Comparison of ENCODE assay signal across 22 cellular contexts in the genomic region with DNA sequence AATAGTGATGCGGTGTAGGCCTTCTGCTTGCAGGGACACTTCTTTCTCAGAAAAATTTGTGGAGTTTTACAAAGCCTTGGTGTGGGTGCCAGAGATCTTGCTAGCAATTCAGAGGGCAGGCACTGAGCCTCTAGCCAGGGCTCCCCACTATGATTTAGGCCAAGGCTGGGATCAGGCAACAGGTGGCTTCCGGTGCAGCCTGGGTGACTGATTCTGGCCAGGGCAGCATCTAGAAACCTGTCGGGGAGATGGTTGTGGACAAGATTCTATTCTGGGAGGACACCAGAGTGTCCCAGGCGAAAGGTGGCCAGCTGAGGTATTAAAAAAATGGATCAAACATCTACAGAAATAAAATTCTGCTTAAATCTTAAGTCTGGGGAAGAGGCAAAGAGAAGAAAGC. TPM values are rescaled to one million over a fixed set of nuclear protein-coding genes. Genes with fewer than 3 reads are reported as not detected.
A peak's percentile ranks its signal among the peaks of the same experiment; 100 is the strongest.
DNase-seq lines count a peak whose midpoint lies in the region; ATAC-seq, FAIRE-seq and TF ChIP-seq lines count a peak whose summit lies in the region.
"Had no signal": no experiment of that assay in that cellular context is flagged by ENCODE, and none has a peak within 500 bp of the region (broad histone marks: within the 10 kb centered on the region; RNA-seq: fewer than 3 reads in every experiment).

No MANE protein-coding gene starts in this region.

- H3K4me3 ChIP-seq in IMR-90 (ENCODE audit: insufficient read depth, low read depth, low read length) (no peak overlapping the region), K562 (no peak overlapping the region), neuronal stem cell (ENCODE audit: low read length in 2 of 2) (no peak overlapping the region)

- H3K36me3 Mint-ChIP-seq in activated CD8-positive, alpha-beta memory T cell treated with anti-CD3 and anti-CD28 coated beads, Interleukin-2, amount 10 ng/mL, durations not matched to agents 7 days and 5 days = no peaks in the 10 kb centered on the region

- TF ChIP-seq POLR2A in IMR-90 (IDR thresholded peaks at IDR 0.05; ENCODE audit: low read depth, low read length) = no peak
- no peak for TF ChIP-seq POLR2A in K562 (conservative IDR thresholded peaks at IDR 0.05)

- peak overlapping the region; percentile 83; the same call in 1 of the 2 replicates for H3K18ac ChIP-seq in IMR-90 (ENCODE audit: low read depth, low read length)
- no peak overlapping the region for H3K18ac ChIP-seq in neuronal stem cell (ENCODE audit: low read length)

- H3K14ac ChIP-seq in IMR-90 (replicated peaks; ENCODE audit: low read depth, low read length) (peak overlapping the region; percentile 47; the same call in 1 of the 2 replicates), neuronal stem cell (ENCODE audit: low read length) (no peak overlapping the region)

- H3K79me1 ChIP-seq in IMR-90 (ENCODE audit: low read depth in 1 of 2, low read length in 2 of 2) = no peaks in the 10 kb centered on the region
- no peaks in the 10 kb centered on the region for H3K79me1 ChIP-seq in neuronal stem cell (ENCODE audit: low read depth, low read length)

- H3K79me2 ChIP-seq in K562 (ENCODE audit: control insufficient read depth, insufficient read depth, low read length) = no peaks in the 10 kb centered on the region

- H2BK15ac ChIP-seq in IMR-90 (ENCODE audit: low read depth, low read length) = peak overlapping the region; percentile 16; the same call in 1 of the 3 replicates
- H2BK15ac ChIP-seq in neuronal stem cell (ENCODE audit: low read length) = peak overlapping the region; percentile 55

- H2BK5ac ChIP-seq in IMR-90 (ENCODE audit: low read depth, low read length, poor library complexity, severe bottlenecking) (no peak overlapping the region), neuronal stem cell (ENCODE audit: low read length) (no peak overlapping the region)

- H4K20me1 ChIP-seq in IMR-90 (ENCODE audit: insufficient read depth, low read length) (no peaks in the 10 kb centered on the region), K562 (replicated peaks; ENCODE audit: control insufficient read depth, insufficient read depth, low read length) (no peaks in the 10 kb centered on the region)

- H3K36me3 ChIP-seq in IMR-90 (ENCODE audit: control insufficient read depth, insufficient read depth, low read length) (no peaks in the 10 kb centered on the region), K562 (ENCODE audit: control insufficient read depth, insufficient read depth, low read length) (no peaks in the 10 kb centered on the region), neuronal stem cell (replicated peaks in 1 of 2; ENCODE audit: control insufficient read depth in 2 of 2, insufficient read depth in 2 of 2, low read length in 2 of 2) (no peaks in the 10 kb centered on the region)

- intact Hi-C loops in IMR-90 (cut with micrococcal nuclease) = loop anchor here (5.0 to 10.0 kb wide), 2 partner anchors 166 to 283 kb away; no protein-coding TSS in a partner anchor
- intact Hi-C loops in K562 (cut with micrococcal nuclease) = loop anchor here (2.0 kb wide), 1 partner anchor 89 kb away; no protein-coding TSS in a partner anchor

- peaks cover 2% of the 10 kb centered on the region for H3K9me3 Mint-ChIP-seq in activated CD8-positive, alpha-beta memory T cell treated with anti-CD3 and anti-CD28 coated beads, Interleukin-2, amount 10 ng/mL, durations not matched to agents 7 days and 5 days (ENCODE audit: low read depth)

- FAIRE-seq in K562 (lab: Jason Lieb, UNC) = no peak
- FAIRE-seq: D721Med, GM12892, GM18507, RCC 7860 had no signal

- H3K9me1 ChIP-seq in IMR-90 (ENCODE audit: insufficient read depth, low read length) = peaks cover 7% of the 10 kb centered on the region
- no peaks in the 10 kb centered on the region for H3K9me1 ChIP-seq in K562 (ENCODE audit: control insufficient read depth, insufficient read depth, low read length)

- POLR2A ChIA-PET in IMR-90 (lab: Charles Lee; ENCODE audit: unreplicated experiment) = no interaction called here
- POLR2A ChIA-PET in K562 (lab: Yijun Ruan, JAX) = interaction anchor here (0.9 kb wide), 1 partner anchor 18 kb away, joined by 3 read pairs; no protein-coding TSS in a partner anchor

- TF ChIP-seq CTCF in IMR-90 (conservative IDR thresholded peaks at IDR 0.05; ENCODE audit: low read depth, low read length) (no peak), K562 (IDR thresholded peaks at IDR 0.05 in 2 of 3, conservative IDR thresholded peaks at IDR 0.05 in 1 of 3; ENCODE audit: insufficient read depth in 2 of 3, low read depth in 1 of 3, low read length in 3 of 3) (no peak)

- no peak overlapping the region for H2BK12ac ChIP-seq in neuronal stem cell (ENCODE audit: low read length)

- peak overlapping the region; percentile 72 for H3K27ac Mint-ChIP-seq in activated CD8-positive, alpha-beta memory T cell treated with anti-CD3 and anti-CD28 coated beads, Interleukin-2, amount 10 ng/mL, durations not matched to agents 7 days and 5 days

- dilution Hi-C loops in IMR-90 (cut with HindIII; ENCODE audit: low sequenced_read_pairs, unreplicated experiment) = no loop called here

- peaks cover 7% of the 10 kb centered on the region for H3K27me3 Mint-ChIP-seq in activated CD8-positive, alpha-beta memory T cell treated with anti-CD3 and anti-CD28 coated beads, Interleukin-2, amount 10 ng/mL, durations not matched to agents 7 days and 5 days

- H3K4me1 ChIP-seq in IMR-90 (ENCODE audit: control insufficient read depth, insufficient read depth, low read length) (peaks cover 15% of the 10 kb centered on the region), K562 (replicated peaks in 1 of 2; ENCODE audit: control insufficient read depth in 2 of 2, insufficient read depth in 2 of 2, low read length in 2 of 2) (peaks cover 44 to 49% of the 10 kb centered on the region in 2 experiments), neuronal stem cell (ENCODE audit: control insufficient read depth in 2 of 2, insufficient read depth in 1 of 2, low read depth in 1 of 2, low read length in 2 of 2) (no peaks in the 10 kb centered on the region)

- H2AK5ac ChIP-seq in IMR-90 (ENCODE audit: low read depth, low read length) = peak overlapping the region; percentile 65; the same call in 1 of the 2 replicates
- no peak overlapping the region for H2AK5ac ChIP-seq in neuronal stem cell (ENCODE audit: low read depth, low read length)

- H3K4me2 ChIP-seq in IMR-90 (ENCODE audit: low read depth, low read length) = no peak overlapping the region
- H3K4me2 ChIP-seq in K562 (ENCODE audit: insufficient read depth, low read length) = no peak overlapping the region; the same call in 1 of the 2 replicates
- no peak overlapping the region for H3K4me2 ChIP-seq in neuronal stem cell (ENCODE audit: insufficient read depth, low read length, poor library complexity, severe bottlenecking)

- WGBS in IMR-90 (ENCODE audit: extremely low coverage in 2 of 2, insufficient read length in 1 of 2), 2 experiments = 64% methylated on average over 2 of the region's 4 CpGs; no CpG with 5 or more reads in 1 of the 2 experiments
- WGBS in K562 (ENCODE audit: insufficient coverage, low coverage, missing lambda C conversion rate) = 74% methylated on average over 4 of the region's 4 CpGs
- no CpG with 5 or more reads among the region's 4 CpGs for WGBS in neuronal stem cell (ENCODE audit: extremely low coverage in 2 of 2, insufficient read length in 2 of 2, insufficient replicate concordance in 1 of 2), 2 donors

- H4K8ac ChIP-seq in IMR-90 (ENCODE audit: low read depth in 2 of 2, low read length in 2 of 2) (peak overlapping the region; percentile 28 to 51; a peak in 2 of 4 replicates), neuronal stem cell (ENCODE audit: low read depth, low read length) (no peak overlapping the region)

- peak overlapping the region; percentile 77 for H2BK20ac ChIP-seq in IMR-90 (ENCODE audit: low read depth, low read length)

- TF ChIP-seq EP300 in K562 (IDR thresholded peaks at IDR 0.05; ENCODE audit: low read length) = no peak

- no peak for TF ChIP-seq RAD21 in IMR-90 (IDR thresholded peaks at IDR 0.05; ENCODE audit: low read length)
- TF ChIP-seq RAD21 in K562 (CRISPR knock-in tag; conservative IDR thresholded peaks at IDR 0.05 in 1 of 2, IDR thresholded peaks at IDR 0.05 in 1 of 2) = no peak

- H3K4me3 Mint-ChIP-seq in activated CD8-positive, alpha-beta memory T cell treated with anti-CD3 and anti-CD28 coated beads, Interleukin-2, amount 10 ng/mL, durations not matched to agents 7 days and 5 days = no peak overlapping the region

- in situ Hi-C loops in IMR-90 (cut with MboI; ENCODE audit: low sequenced_read_pairs) = no loop called here
- in situ Hi-C loops in K562 (cut with MboI) = no loop called here

- no peaks in the 10 kb centered on the region for H3K27me3 ChIP-seq in IMR-90 (ENCODE audit: control insufficient read depth, insufficient read depth, low read length)
- no peaks in the 10 kb centered on the region for H3K27me3 ChIP-seq in K562 (ENCODE audit: control insufficient read depth in 2 of 2, insufficient read depth in 2 of 2, low read length in 2 of 2)
- no peaks in the 10 kb centered on the region for H3K27me3 ChIP-seq in neuronal stem cell (ENCODE audit: control insufficient read depth in 3 of 3, insufficient read depth in 3 of 3, low read depth in 1 of 3, low read length in 3 of 3)

- BruUV-seq in IMR-90 (replicated peaks; lab: Mats Ljungman, UMichigan) (no TSS peak), K562 (replicated peaks; lab: Mats Ljungman, UMichigan) (no TSS peak)

- no peak overlapping the region for H3K23ac ChIP-seq in IMR-90 (ENCODE audit: low read depth, low read length)
- H3K23ac ChIP-seq in neuronal stem cell (ENCODE audit: low read depth, low read length, poor library complexity) = no peak overlapping the region

- H3K4ac ChIP-seq in IMR-90 (ENCODE audit: low read depth, low read length) = peak overlapping the region; percentile 79
- H3K4ac ChIP-seq in neuronal stem cell (ENCODE audit: low read length) = no peak overlapping the region

- no peak for DNase-seq in activated CD8-positive, alpha-beta memory T cell treated with anti-CD3 and anti-CD28 coated beads, Interleukin-2, amount 10 ng/mL, durations not matched to agents 7 days and 5 days
- DNase-seq in activated CD8-positive, alpha-beta memory T cell treated with anti-CD3 and anti-CD28 coated beads, Interleukin-2, amount 50 U/mL, for 48 hours = no peak
- no peak for DNase-seq in IMR-90
- DNase-seq in K562 (ENCODE audit: extremely low read depth in 1 of 4, low spot score in 3 of 4) = no peak
- DNase-seq in neuronal stem cell (ENCODE audit: low spot score) = no peak
- DNase-seq in NCI-H510A treated with DMSO at 0.1 percent for 48 hours (lab: John Stamatoyannopoulos, UW) = no peak
- DNase-seq: C1 segment of cervical spinal cord; KG1; NCI-H1105 treated with DMSO at 0.1 percent for 48 hours; NCI-H1694 treated with DMSO at 0.1 percent for 48 hours; NCI-H748 treated with DMSO at 0.1 percent for 48 hours; NK-92 treated with Interleukin-12 subunit alpha and Interleukin-12 subunit beta, amount 100 ng/mL, for 24 hours had no signal

- H2AFZ ChIP-seq in IMR-90 (replicated peaks; ENCODE audit: low read length, poor library complexity) (no peak overlapping the region), K562 (ENCODE audit: low read depth, low read length) (0 out of 2 replicates have a peak overlapping the region, but pooled peaks have one; percentile 73), neuronal stem cell (ENCODE audit: low read length) (no peak overlapping the region)

- CTCF ChIA-PET in activated CD8-positive, alpha-beta memory T cell treated with anti-CD3 and anti-CD28 coated beads, Interleukin-2, amount 10 ng/mL, durations not matched to agents 7 days and 5 days (lab: Charles Lee) = no interaction called here
- CTCF ChIA-PET in IMR-90 (lab: Yijun Ruan, JAX) (no interaction called here), K562 (lab: Yijun Ruan, JAX; ENCODE audit: low intra/inter-chr PET ratio) (no interaction called here)

- H3K4me1 Mint-ChIP-seq in activated CD8-positive, alpha-beta memory T cell treated with anti-CD3 and anti-CD28 coated beads, Interleukin-2, amount 10 ng/mL, durations not matched to agents 7 days and 5 days = peaks cover 26% of the 10 kb centered on the region

- no peak for ATAC-seq in activated CD8-positive, alpha-beta memory T cell treated with anti-CD3 and anti-CD28 coated beads, Interleukin-2, amount 10 ng/mL, durations not matched to agents 7 days and 5 days
- ATAC-seq in IMR-90 (ENCODE audit: low read depth) = no peak
- ATAC-seq in K562 = no peak
- no peak for ATAC-seq in HG02571 (IDR thresholded peaks at IDR 0.05; ENCODE audit: unreplicated experiment)
- ATAC-seq in GM18520 (IDR thresholded peaks at IDR 0.05; ENCODE audit: unreplicated experiment) = no peak
- ATAC-seq: Right ventricle myocardium inferior had no signal

- H2AK9ac ChIP-seq in IMR-90 (replicated peaks; ENCODE audit: low read depth, low read length, poor library complexity) = peak overlapping the region; percentile 3

- H2BK120ac ChIP-seq in IMR-90 (ENCODE audit: low read depth, low read length) (peak overlapping the region; percentile 98), neuronal stem cell (ENCODE audit: low read depth, low read length) (peak overlapping the region; percentile 11)

- H4K91ac ChIP-seq in IMR-90 (ENCODE audit: insufficient read depth, low read depth, low read length) = peak overlapping the region; percentile 84
- no peak overlapping the region for H4K91ac ChIP-seq in neuronal stem cell (ENCODE audit: low read depth, low read length, poor library complexity)

- H3K9me3 ChIP-seq in IMR-90 (ENCODE audit: control insufficient read depth, insufficient read depth, low read length) (no peaks in the 10 kb centered on the region), K562 (replicated peaks; ENCODE audit: control insufficient read depth, insufficient read depth, low read depth, low read length) (no peaks in the 10 kb centered on the region), neuronal stem cell (replicated peaks in 1 of 2; ENCODE audit: control insufficient read depth in 2 of 2, insufficient read depth in 1 of 2, low read depth in 1 of 2, low read length in 2 of 2) (no peaks in the 10 kb centered on the region)

- peak overlapping the region; percentile 50; the same call in 1 of the 2 replicates for H4K5ac ChIP-seq in IMR-90 (ENCODE audit: low read depth, low read length)

- H3K56ac ChIP-seq in IMR-90 (ENCODE audit: extremely low read depth, insufficient read depth, low read length) = no peak overlapping the region

- H3K27ac ChIP-seq in IMR-90 (ENCODE audit: insufficient read depth, low read length) = peak overlapping the region; percentile 68; the same call in 1 of the 2 replicates
- peak overlapping the region; percentile 78 for H3K27ac ChIP-seq in K562 (ENCODE audit: extremely low read depth, low read depth, low read length)
- H3K27ac ChIP-seq in neuronal stem cell (replicated peaks; ENCODE audit: low read length) = no peak overlapping the region

- H3K9ac ChIP-seq in IMR-90 (ENCODE audit: low read depth, low read length) (peak overlapping the region; percentile 8; the same call in 1 of the 2 replicates), K562 (ENCODE audit: insufficient read depth in 1 of 2, low read depth in 2 of 2, low read length in 2 of 2) (peak overlapping the region; percentile 31 to 66; a peak in 2 of 4 replicates), neuronal stem cell (ENCODE audit: low read depth, low read length, poor library complexity) (no peak overlapping the region)

RNA-seq across cellular contexts. Expression of gene TNP1, which starts 21.5 kb away (rescaled TPM):
- total RNA-seq in activated CD8-positive, alpha-beta memory T cell treated with anti-CD3 and anti-CD28 coated beads, Interleukin-2, amount 10 ng/mL, durations not matched to agents 7 days and 5 days = not detected
- total RNA-seq in IMR-90 (2012; rRNA removed) (not detected in 2 replicates), K562 (2014; rRNA removed) (not detected in 2 replicates), K562 (2014; rRNA removed; fragmentation: Illumina TruSeq; extraction: Trizol) (not detected in 2 replicates), K562 (2015; rRNA removed; fragmentation: Illumina TruSeq; extraction: Trizol) (not detected in 2 replicates), K562 (2021) (not detected in 2 replicates)
- polyA plus RNA-seq in IMR-90 (2012; rRNA removed) (not detected in 2 replicates), K562 (2011; rRNA removed) (not detected in 2 replicates), K562 (2014; fragmentation: Illumina TruSeq; extraction: Trizol) (not detected in 2 replicates), K562 (2014; fragmentation: Nextera tagmentation; extraction: Ambion mirVana) (not detected), K562 (2014; rRNA removed) (not detected in 2 replicates)
- not detected in 2 replicates for polyA plus RNA-seq in IMR-90 (2012; cell fraction: cytosol; rRNA removed)
- polyA plus RNA-seq in IMR-90 (2012; cell fraction: nucleus; rRNA removed; ENCODE audit: low replicate concordance) = not detected in 2 replicates
- not detected in 2 replicates for total RNA-seq in K562 (2011; cell fraction: chromatin; rRNA removed; ENCODE audit: low replicate concordance)
- total RNA-seq in K562 (2011; cell fraction: nucleolus; rRNA removed) = not detected in 2 replicates
- total RNA-seq in K562 (2011; cell fraction: nucleoplasm; rRNA removed) = not detected in 2 replicates
- polyA plus RNA-seq in K562 (2011; cell fraction: cytosol; rRNA removed) = not detected in 2 replicates
- not detected in 2 replicates for polyA plus RNA-seq in K562 (2011; cell fraction: nucleus; rRNA removed)
- polyA plus RNA-seq in K562 (2012) = not detected in 2 replicates
- polyA minus RNA-seq in K562 (2011; rRNA and poly(A)+ RNA removed) = not detected in 2 replicates
- polyA minus RNA-seq in K562 (2011; cell fraction: cytosol; rRNA and poly(A)+ RNA removed) = not detected in 2 replicates
- polyA minus RNA-seq in K562 (2011; cell fraction: nucleus; rRNA and poly(A)+ RNA removed) = not detected in 2 replicates
- polyA plus RNA-seq in neuronal stem cell (2013, experiment 1 of 2) = 0.15 TPM
- not detected for polyA plus RNA-seq in neuronal stem cell (2013, experiment 2 of 2)
- total RNA-seq: A673, H4, NCI-H460, Right ventricle myocardium inferior had no signal
